8 cellular contexts compared by ENCODE assay signal in genomic region chr10:68074775-68075549, GRCh38. TPM values are rescaled to one million over a fixed set of nuclear protein-coding genes. Genes with fewer than 3 reads are reported as not detected.
DNase-seq lines count a peak whose midpoint lies in the region; ATAC-seq lines count a peak whose summit lies in the region.

A gene with protein sequence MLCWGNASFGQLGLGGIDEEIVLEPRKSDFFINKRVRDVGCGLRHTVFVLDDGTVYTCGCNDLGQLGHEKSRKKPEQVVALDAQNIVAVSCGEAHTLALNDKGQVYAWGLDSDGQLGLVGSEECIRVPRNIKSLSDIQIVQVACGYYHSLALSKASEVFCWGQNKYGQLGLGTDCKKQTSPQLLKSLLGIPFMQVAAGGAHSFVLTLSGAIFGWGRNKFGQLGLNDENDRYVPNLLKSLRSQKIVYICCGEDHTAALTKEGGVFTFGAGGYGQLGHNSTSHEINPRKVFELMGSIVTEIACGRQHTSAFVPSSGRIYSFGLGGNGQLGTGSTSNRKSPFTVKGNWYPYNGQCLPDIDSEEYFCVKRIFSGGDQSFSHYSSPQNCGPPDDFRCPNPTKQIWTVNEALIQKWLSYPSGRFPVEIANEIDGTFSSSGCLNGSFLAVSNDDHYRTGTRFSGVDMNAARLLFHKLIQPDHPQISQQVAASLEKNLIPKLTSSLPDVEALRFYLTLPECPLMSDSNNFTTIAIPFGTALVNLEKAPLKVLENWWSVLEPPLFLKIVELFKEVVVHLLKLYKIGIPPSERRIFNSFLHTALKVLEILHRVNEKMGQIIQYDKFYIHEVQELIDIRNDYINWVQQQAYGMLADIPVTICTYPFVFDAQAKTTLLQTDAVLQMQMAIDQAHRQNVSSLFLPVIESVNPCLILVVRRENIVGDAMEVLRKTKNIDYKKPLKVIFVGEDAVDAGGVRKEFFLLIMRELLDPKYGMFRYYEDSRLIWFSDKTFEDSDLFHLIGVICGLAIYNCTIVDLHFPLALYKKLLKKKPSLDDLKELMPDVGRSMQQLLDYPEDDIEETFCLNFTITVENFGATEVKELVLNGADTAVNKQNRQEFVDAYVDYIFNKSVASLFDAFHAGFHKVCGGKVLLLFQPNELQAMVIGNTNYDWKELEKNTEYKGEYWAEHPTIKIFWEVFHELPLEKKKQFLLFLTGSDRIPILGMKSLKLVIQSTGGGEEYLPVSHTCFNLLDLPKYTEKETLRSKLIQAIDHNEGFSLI (minus strand): TSS chr10:68075283. CDS start chr10:68073108, 2,175 bp downstream.

- H3K27me3 Mint-ChIP-seq in activated T-cell treated with anti-CD3 and anti-CD28 coated beads, Interleukin-2, amount 50 U/mL, for 4 hours (ENCODE audit: low read depth): no peaks in the 10 kb centered on the region

- peaks cover 10% of the 10 kb centered on the region for H3K4me1 ChIP-seq in HUES6 (ENCODE audit: control insufficient read depth, insufficient read depth, low read length)
- no peaks in the 10 kb centered on the region for H3K4me1 ChIP-seq in esophagus (ENCODE audit: control insufficient read depth in 2 of 2, insufficient read depth in 2 of 2, low read length in 1 of 2)
- peaks cover 15% of the 10 kb centered on the region for H3K4me1 ChIP-seq in mucosa of stomach (ENCODE audit: control insufficient read depth, insufficient read depth, low read length)

- peak within 1 kb of the TSS; percentile 92 for H3K4me3 Mint-ChIP-seq in activated T-cell treated with anti-CD3 and anti-CD28 coated beads, Interleukin-2, amount 50 U/mL, for 4 hours

- H3K4me3 ChIP-seq in HUES6 (ENCODE audit: low read depth, low read length) (peak within 1 kb of the TSS; percentile 95), esophagus (ENCODE audit: low read depth in 1 of 2, low read length in 2 of 2) (peak within 1 kb of the TSS; percentile 88 to 99), mucosa of stomach (ENCODE audit: low read length) (peak within 1 kb of the TSS; percentile 43)

- H3K27ac ChIP-seq in HUES6 (ENCODE audit: low read depth, low read length) (peak within 1 kb of the TSS; percentile 90), esophagus (ENCODE audit: low read depth in 2 of 2, low read length in 1 of 2) (peak within 1 kb of the TSS; percentile 96 to 99)

- peak within 1 kb of the TSS; percentile 95 for H3K9ac ChIP-seq in HUES6 (ENCODE audit: low read length)
- H3K9ac ChIP-seq in mucosa of stomach (ENCODE audit: low read length): peak within 1 kb of the TSS; percentile 98

- peak; percentile 92 for ATAC-seq in GM21423 (IDR thresholded peaks at IDR 0.05; ENCODE audit: unreplicated experiment)
- peak; percentile 88 to 89 for ATAC-seq in activated T-cell treated with anti-CD3 and anti-CD28 coated beads, Interleukin-2, amount 50 U/mL, for 4 hours

- 0 to 1% methylated on average over 51 to 64 of the region's 64 CpGs for WGBS in esophagus, 2 donors

- H3K9me3 Mint-ChIP-seq in activated T-cell treated with anti-CD3 and anti-CD28 coated beads, Interleukin-2, amount 50 U/mL, for 4 hours: no peaks in the 10 kb centered on the region

- H3K27me3 ChIP-seq in HUES6 (ENCODE audit: control insufficient read depth, insufficient read depth, low read length): no peaks in the 10 kb centered on the region
- no peaks in the 10 kb centered on the region for H3K27me3 ChIP-seq in esophagus (ENCODE audit: control insufficient read depth in 1 of 2, insufficient read depth in 2 of 2, low read length in 2 of 2)
- H3K27me3 ChIP-seq in mucosa of stomach (ENCODE audit: control insufficient read depth, insufficient read depth, low read length): no peaks in the 10 kb centered on the region

- peaks cover 16% of the 10 kb centered on the region for H3K36me3 ChIP-seq in HUES6 (ENCODE audit: control insufficient read depth, insufficient read depth, low read length)
- no peaks in the 10 kb centered on the region for H3K36me3 ChIP-seq in esophagus (ENCODE audit: control insufficient read depth in 2 of 2, insufficient read depth in 2 of 2, low read length in 1 of 2)
- no peaks in the 10 kb centered on the region for H3K36me3 ChIP-seq in mucosa of stomach (ENCODE audit: control insufficient read depth, insufficient read depth, low read length)

- H3K4me1 Mint-ChIP-seq in activated T-cell treated with anti-CD3 and anti-CD28 coated beads, Interleukin-2, amount 50 U/mL, for 4 hours (ENCODE audit: low read depth): peaks cover 36% of the 10 kb centered on the region

- peak; percentile 55 for DNase-seq in DMS 273 treated with DMSO at 0.1 percent for 48 hours (lab: John Stamatoyannopoulos, UW)
- peak; percentile 39 for DNase-seq in OCI-M2 (lab: John Stamatoyannopoulos, UW; ENCODE audit: unreplicated experiment)
- DNase-seq in activated T-cell treated with anti-CD3 and anti-CD28 coated beads, Interleukin-2, amount 50 U/mL, for 4 hours: peak; percentile 88
- peak; percentile 91 for DNase-seq in stimulated activated CD8-positive, alpha-beta memory T cell treated with anti-CD3 and anti-CD28 coated beads, Interleukin-4, amount 100 ng/mL, for 48 hours

- H3K9me3 ChIP-seq in HUES6 (ENCODE audit: control insufficient read depth, insufficient read depth, low read depth, low read length) (no peaks in the 10 kb centered on the region), esophagus (ENCODE audit: control insufficient read depth in 2 of 2, insufficient read depth in 1 of 2, low read depth in 1 of 2, low read length in 1 of 2) (no peaks in the 10 kb centered on the region), mucosa of stomach (ENCODE audit: control insufficient read depth, low read length) (no peaks in the 10 kb centered on the region)

- H3K36me3 Mint-ChIP-seq in activated T-cell treated with anti-CD3 and anti-CD28 coated beads, Interleukin-2, amount 50 U/mL, for 4 hours (ENCODE audit: insufficient read depth): peaks cover 6% of the 10 kb centered on the region

RNA-seq across cellular contexts. Expression of the gene that starts here (rescaled TPM):
- total RNA-seq in activated T-cell treated with anti-CD3 and anti-CD28 coated beads, Interleukin-2, amount 50 U/mL, for 4 hours: 10 to 100 TPM; 16.5 to 22.8 (median 20.3) TPM
- 10 to 100 TPM; 11.8 to 13.3 TPM for polyA plus RNA-seq in esophagus

Comparison
In these comparisons a context has a peak if more than half of its experiments do, and no peak if none do; other contexts are left out.
1. Peak in every context shown above with its lines: DNase-seq, ATAC-seq, H3K4me3 ChIP-seq and H3K27ac ChIP-seq.
2. DNase-seq: peak in every context shown above with its lines; median percentile 91 in stimulated activated CD8-positive, alpha-beta memory T cell treated with anti-CD3 and anti-CD28 coated beads, Interleukin-4, amount 100 ng/mL, for 48 hours; 88 in activated T-cell treated with anti-CD3 and anti-CD28 coated beads, Interleukin-2, amount 50 U/mL, for 4 hours; 55 in DMS 273 treated with DMSO at 0.1 percent for 48 hours; 39 in OCI-M2.
3. H3K4me3 ChIP-seq: peak in every context shown above with its lines; median percentile 95 in HUES6; 94 in esophagus; 43 in mucosa of stomach.